In genomic region chr21:37270576-37271365, GRCh38 we compare ENCODE assay signal across 20 cellular contexts.
"Had no signal": no experiment of that assay in that cellular context is flagged by ENCODE, and none has a peak within 500 bp of the region (broad histone marks: within the 10 kb centered on the region; RNA-seq: fewer than 3 reads in every experiment).

No MANE protein-coding gene starts in this region.

- ATAC-seq: left lung; stimulated activated naive B cell treated with anti-CD40 and anti-IgM and Interleukin-4, amounts not matched to agents 10 μg/mL and 1 μg/mL and 100 μg/mL, for 72 hours had no signal

- H3K27me3 ChIP-seq: ascending aorta, left lung, sigmoid colon, spleen, tibial artery, uterus had no signal

- H3K4me1 ChIP-seq: uterus had no signal

- H3K27ac ChIP-seq: ascending aorta, epithelial cell of prostate, neutrophil, parathyroid adenoma, sigmoid colon, spleen, tibial artery, uterus had no signal

- FAIRE-seq: frontal cortex had no signal

- H3K36me3 ChIP-seq: ascending aorta, left lung, neutrophil, sigmoid colon, spleen, tibial artery, uterus had no signal

- H3K9ac ChIP-seq: parathyroid adenoma had no signal

- H3K9me3 ChIP-seq: ascending aorta, left lung, neutrophil, sigmoid colon, spleen, tibial artery, uterus had no signal

- DNase-seq: activated CD4-positive, CD25-positive, alpha-beta regulatory T cell treated with anti-CD3 and anti-CD28 coated beads, Interleukin-2, amount 50 U/mL, for 72 hours; activated CD8-positive, alpha-beta memory T cell treated with anti-CD3 and anti-CD28 coated beads for 24 hours; activated CD8-positive, alpha-beta memory T cell treated with anti-CD3 and anti-CD28 coated beads, Interleukin-2, amount 50 U/mL, for 48 hours; activated effector memory CD4-positive, alpha-beta T cell treated with anti-CD3 and anti-CD28 coated beads, Interleukin-2, amount 50 U/mL, for 16 hours; activated T-cell treated with anti-CD3 and anti-CD28 coated beads, Interleukin-2, amount 50 U/mL, for 48 hours; effector memory CD4-positive, alpha-beta T cell; left lung; sigmoid colon; spleen; stimulated activated naive B cell treated with anti-CD40 and anti-IgM and Interleukin-4, amounts not matched to agents 10 μg/mL and 1 μg/mL and 100 μg/mL, for 72 hours; tibial artery; uterus had no signal

- H3K4me3 Mint-ChIP-seq: dendritic cell treated with granulocyte-macrophage colony-stimulating factor and Interleukin-4, amounts not matched to agents 40 ng/mL and 50 ng/mL, for 4 days; stimulated activated naive B cell treated with anti-CD40 and anti-IgM and Interleukin-4, amounts not matched to agents 10 μg/mL and 1 μg/mL and 100 μg/mL, for 72 hours had no signal

- H3K9me3 Mint-ChIP-seq: activated naive CD4-positive, alpha-beta T cell treated with anti-CD3 and anti-CD28 coated beads, Interleukin-2, amount 50 U/mL, for 24 hours; T-helper 1 cell treated with Interleukin-12 subunit alpha and Interleukin-12 subunit beta and Interleukin-4 antibody, amounts not matched to agents 30 μg/mL and 1 μg/mL, for 36 hours had no signal

- H3K27ac Mint-ChIP-seq: activated naive CD4-positive, alpha-beta T cell treated with anti-CD3 and anti-CD28 coated beads, Interleukin-2, amount 50 U/mL, for 24 hours; dendritic cell treated with granulocyte-macrophage colony-stimulating factor and Interleukin-4, amounts not matched to agents 40 ng/mL and 50 ng/mL, for 4 days; stimulated activated naive B cell treated with anti-CD40 and anti-IgM and Interleukin-4, amounts not matched to agents 10 μg/mL and 1 μg/mL and 100 μg/mL, for 72 hours; T-helper 1 cell treated with Interleukin-12 subunit alpha and Interleukin-12 subunit beta and Interleukin-4 antibody, amounts not matched to agents 30 μg/mL and 1 μg/mL, for 36 hours had no signal

- H3K4me3 ChIP-seq: ascending aorta, left lung, sigmoid colon, spleen, tibial artery, uterus had no signal

- H2AFZ ChIP-seq: parathyroid adenoma had no signal

- H3K27me3 Mint-ChIP-seq: activated naive CD4-positive, alpha-beta T cell treated with anti-CD3 and anti-CD28 coated beads, Interleukin-2, amount 50 U/mL, for 24 hours; dendritic cell treated with granulocyte-macrophage colony-stimulating factor and Interleukin-4, amounts not matched to agents 40 ng/mL and 50 ng/mL, for 4 days had no signal
